In the genomic region with DNA sequence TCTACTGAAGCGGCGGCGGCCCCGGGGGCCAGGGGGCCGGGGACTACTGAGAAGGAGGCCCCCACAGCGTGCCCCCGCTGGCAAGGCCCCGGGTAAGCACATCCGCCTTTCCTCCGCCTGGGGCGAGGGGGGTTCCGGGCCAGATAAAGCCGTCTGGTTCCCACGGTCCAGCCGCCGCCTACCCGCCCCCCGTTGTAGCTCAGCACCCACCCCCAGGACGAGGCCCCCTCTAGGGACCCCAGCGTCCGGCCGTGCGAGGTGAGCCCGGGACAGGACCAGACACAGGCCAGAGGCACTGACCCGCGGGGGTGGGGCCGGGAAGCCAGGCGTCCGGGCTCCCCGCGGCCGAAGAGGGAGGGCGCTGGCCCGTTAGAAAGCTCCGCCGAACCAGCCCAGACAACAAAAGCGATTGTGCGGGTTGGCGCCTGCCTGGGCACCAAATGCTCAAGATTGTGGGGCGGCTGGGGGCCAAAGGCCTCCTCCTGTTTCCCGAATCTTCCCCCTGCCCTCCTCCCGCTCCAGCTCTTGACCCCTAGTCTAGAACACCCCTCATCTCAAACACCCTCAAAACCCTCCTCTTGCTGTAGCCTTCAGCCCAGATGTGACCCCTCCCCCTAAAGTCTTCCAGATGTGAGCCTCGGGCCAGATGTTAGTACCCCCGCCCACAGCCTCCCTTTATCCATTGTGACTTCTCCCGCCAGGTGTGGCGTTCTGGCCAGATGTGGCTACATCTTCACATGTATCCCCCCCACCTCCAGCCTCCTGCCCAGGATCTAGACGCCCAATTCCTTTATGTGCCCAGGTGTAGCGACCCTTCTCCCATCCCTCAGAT, we compare ENCODE assay signal across 8 cellular contexts. TPM values are rescaled to one million over a fixed set of nuclear protein-coding genes. Genes with fewer than 3 reads are reported as not detected.
DNase-seq lines count a peak whose midpoint lies in the region; ATAC-seq and TF ChIP-seq lines count a peak whose summit lies in the region.

No MANE protein-coding gene starts in this region.

- no peak for TF ChIP-seq EP300 in transverse colon (IDR thresholded peaks at IDR 0.05; ENCODE audit: low read depth)

- no peak for ATAC-seq in activated CD4-positive, alpha-beta T cell treated with anti-CD3 and anti-CD28 coated beads for 36 hours
- ATAC-seq in omental fat pad (ENCODE audit: low FRiP score) (no peak), HG02981 (IDR thresholded peaks at IDR 0.05; ENCODE audit: unreplicated experiment) (no peak)

- H2AFZ ChIP-seq in mammary epithelial cell (ENCODE audit: low read depth, low read length) = no peak overlapping the region

- TF ChIP-seq POLR2A in transverse colon (IDR thresholded peaks at IDR 0.05) = no peak

- H3K79me2 ChIP-seq in mammary epithelial cell (ENCODE audit: insufficient read depth, low read length) = no peaks in the 10 kb centered on the region

- WGBS in mammary epithelial cell (ENCODE audit: low coverage, missing lambda C conversion rate) = 27% methylated on average over 7 of the region's 48 CpGs
- WGBS in transverse colon (ENCODE audit: low coverage in 1 of 2), 2 donors = 7% methylated on average over 46 of the region's 48 CpGs; no CpG with 5 or more reads in 1 of the 2 donors

- H3K9me3 Mint-ChIP-seq in activated CD4-positive, alpha-beta T cell treated with anti-CD3 and anti-CD28 coated beads for 36 hours (ENCODE audit: low read depth) = no peaks in the 10 kb centered on the region
- no peaks in the 10 kb centered on the region for H3K9me3 Mint-ChIP-seq in mesothelial cell of epicardium

- no peak overlapping the region for H3K9ac ChIP-seq in mammary epithelial cell (ENCODE audit: insufficient read depth, low read length)

- H3K4me3 Mint-ChIP-seq in activated CD4-positive, alpha-beta T cell treated with anti-CD3 and anti-CD28 coated beads for 36 hours = peak overlapping the region; percentile 43
- H3K4me3 Mint-ChIP-seq in mesothelial cell of epicardium = peak overlapping the region; percentile 81

- no peaks in the 10 kb centered on the region for H3K9me3 ChIP-seq in mammary epithelial cell (replicated peaks; ENCODE audit: insufficient read depth, low read length)
- no peaks in the 10 kb centered on the region for H3K9me3 ChIP-seq in transverse colon

- H3K4me1 Mint-ChIP-seq in activated CD4-positive, alpha-beta T cell treated with anti-CD3 and anti-CD28 coated beads for 36 hours = peaks cover 60% of the 10 kb centered on the region
- H3K4me1 Mint-ChIP-seq in mesothelial cell of epicardium = peaks cover 47% of the 10 kb centered on the region

- peaks cover 49% of the 10 kb centered on the region for H3K4me1 ChIP-seq in mammary epithelial cell (ENCODE audit: insufficient read depth, low read length)
- peaks cover 41 to 83% (median 70%) of the 10 kb centered on the region in 4 donors for H3K4me1 ChIP-seq in transverse colon

- intact Hi-C loops in activated CD4-positive, alpha-beta T cell treated with anti-CD3 and anti-CD28 coated beads for 36 hours (cut with DNase I, micrococcal nuclease) = loop anchor here in 1 of 2 experiments (10.0 kb wide), 1 partner anchor 756 kb away; a partner anchor contains a TSS
- intact Hi-C loops in mammary epithelial cell (cut with micrococcal nuclease) = no loop called here
- intact Hi-C loops in transverse colon (cut with DNase I; ENCODE audit: low total_unique reads) = no loop called here

- H3K36me3 Mint-ChIP-seq in activated CD4-positive, alpha-beta T cell treated with anti-CD3 and anti-CD28 coated beads for 36 hours (ENCODE audit: low read depth) = no peaks in the 10 kb centered on the region
- H3K36me3 Mint-ChIP-seq in mesothelial cell of epicardium = no peaks in the 10 kb centered on the region

- dilution Hi-C loops in mammary epithelial cell (cut with HindIII; ENCODE audit: low sequenced_read_pairs) = no loop called here

- no peak for DNase-seq in activated CD4-positive, alpha-beta T cell treated with anti-CD3 and anti-CD28 coated beads for 36 hours
- DNase-seq in activated CD4-positive, alpha-beta T cell treated with anti-CD3 and anti-CD28 coated beads for 48 hours = no peak
- no peak for DNase-seq in mammary epithelial cell
- DNase-seq in mesothelial cell of epicardium (ENCODE audit: low spot score in 2 of 2, unreplicated experiment in 2 of 2) = no peak
- DNase-seq in transverse colon = no peak
- no peak for DNase-seq in stimulated activated CD4-positive, alpha-beta T cell treated with anti-CD3 and anti-CD28 coated beads, Interleukin-1b, Interleukin-23, amount 100 ng/mL, for 48 hours
- DNase-seq in omental fat pad (ENCODE audit: low spot score) = no peak

- no peaks in the 10 kb centered on the region for H3K27me3 ChIP-seq in mammary epithelial cell (ENCODE audit: insufficient read depth, low read length)
- H3K27me3 ChIP-seq in transverse colon = peaks cover 58% of the 10 kb centered on the region

- in situ Hi-C loops in mammary epithelial cell (cut with MboI; ENCODE audit: low sequenced_read_pairs in 2 of 2) (loop anchor here in 1 of 2 donors (25.0 kb wide), 1 partner anchor 288 kb away; no protein-coding TSS in a partner anchor), transverse colon (cut with MboI; ENCODE audit: low pct_ligation_motif_present in 1 of 4, low pct_unique_long_range_greater_than_20kb in 1 of 4, low sequenced_read_pairs in 3 of 4) (no loop called here)

- TF ChIP-seq CTCF in mammary epithelial cell (conservative IDR thresholded peaks at IDR 0.05 in 1 of 2, IDR thresholded peaks at IDR 0.05 in 1 of 2; ENCODE audit: extremely low read depth in 1 of 2, insufficient read depth in 1 of 2, low read depth in 1 of 2, low read length in 2 of 2) (no peak), mesothelial cell of epicardium (IDR thresholded peaks at IDR 0.05; ENCODE audit: unreplicated experiment) (no peak), transverse colon (IDR thresholded peaks at IDR 0.05) (no peak), omental fat pad (IDR thresholded peaks at IDR 0.05) (no peak)

- no peak overlapping the region for H3K4me3 ChIP-seq in mammary epithelial cell (replicated peaks in 1 of 3; ENCODE audit: insufficient read depth in 1 of 3, low read depth in 2 of 3, low read length in 3 of 3)
- H3K4me3 ChIP-seq in transverse colon = peak overlapping the region in 2 of 4 donors; percentile 51 to 62

- POLR2A ChIA-PET in activated CD4-positive, alpha-beta T cell treated with anti-CD3 and anti-CD28 coated beads for 36 hours (lab: Charles Lee) = no interaction called here

- H3K27me3 Mint-ChIP-seq in activated CD4-positive, alpha-beta T cell treated with anti-CD3 and anti-CD28 coated beads for 36 hours = peaks cover 34% of the 10 kb centered on the region
- peaks cover 59% of the 10 kb centered on the region for H3K27me3 Mint-ChIP-seq in mesothelial cell of epicardium (ENCODE audit: low read depth)

- H3K27ac ChIP-seq in mammary epithelial cell (ENCODE audit: insufficient read depth, low read depth, low read length) (no peak overlapping the region), transverse colon (peak overlapping the region; percentile 43 to 96 (median 87))

- H3K27ac Mint-ChIP-seq in activated CD4-positive, alpha-beta T cell treated with anti-CD3 and anti-CD28 coated beads for 36 hours = no peak overlapping the region
- H3K27ac Mint-ChIP-seq in mesothelial cell of epicardium = peak overlapping the region; percentile 9

- no peaks in the 10 kb centered on the region for H4K20me1 ChIP-seq in mammary epithelial cell (ENCODE audit: insufficient read depth, low read length)

- H3K4me2 ChIP-seq in mammary epithelial cell (ENCODE audit: insufficient read depth, low read depth, low read length) = peak overlapping the region; percentile 10

- no peaks in the 10 kb centered on the region for H3K36me3 ChIP-seq in mammary epithelial cell (ENCODE audit: insufficient read depth, low read length)
- no peaks in the 10 kb centered on the region for H3K36me3 ChIP-seq in transverse colon

- no TSS peak for BruUV-seq in mammary epithelial cell (replicated peaks; lab: Mats Ljungman, UMichigan)

- CTCF ChIA-PET in activated CD4-positive, alpha-beta T cell treated with anti-CD3 and anti-CD28 coated beads for 36 hours (lab: Charles Lee) = interaction anchor here (0.6 to 2.7 kb wide), 11 partner anchors 8 to 295 kb away, joined by 3 to 18 read pairs (median 4); no protein-coding TSS in a partner anchor
- CTCF ChIA-PET in mammary epithelial cell (lab: Charles Lee; ENCODE audit: low non-redundant PET) = no interaction called here

RNA-seq across cellular contexts. Expression of a gene that starts 0.9 kb away (rescaled TPM):
- 100 to 1,000 TPM; 142 to 145 TPM for total RNA-seq in activated CD4-positive, alpha-beta T cell treated with anti-CD3 and anti-CD28 coated beads for 36 hours
- 100 to 1,000 TPM in 1 of 2 donors, 10 to 100 TPM in 1; 27.5 to 148 TPM for total RNA-seq in mammary epithelial cell
- 34.0 TPM for polyA plus RNA-seq in mammary epithelial cell
- polyA minus RNA-seq in mammary epithelial cell = 75.7 TPM
- 341 to 364 TPM (median 344 TPM) in 3 replicates for total RNA-seq in mesothelial cell of epicardium
- total RNA-seq in transverse colon = 100 to 1,000 TPM; 122 to 477 (median 253) TPM
- 100 to 1,000 TPM in 3 of 4 donors, 10 to 100 TPM in 1; 73.5 to 197 (median 114) TPM for total RNA-seq in omental fat pad

RNA-seq across cellular contexts. Expression of a gene that starts 23.6 kb away (rescaled TPM):
- 100 to 1,000 TPM; 100 to 155 TPM for total RNA-seq in activated CD4-positive, alpha-beta T cell treated with anti-CD3 and anti-CD28 coated beads for 36 hours
- total RNA-seq in mammary epithelial cell = 10 to 100 TPM; 21.0 to 57.9 TPM
- 44.4 TPM for polyA plus RNA-seq in mammary epithelial cell
- polyA minus RNA-seq in mammary epithelial cell = 68.1 TPM
- total RNA-seq in mesothelial cell of epicardium = 60.9 to 65.3 TPM (median 61.6 TPM) in 3 replicates
- total RNA-seq in transverse colon = 100 to 1,000 TPM in 1 of 4 donors, 10 to 100 TPM in 3; 58.7 to 111 (median 60.9) TPM
- 10 to 100 TPM; 37.0 to 87.5 (median 47.8) TPM for total RNA-seq in omental fat pad
